9 cellular contexts compared by ENCODE assay signal in the genomic region with DNA sequence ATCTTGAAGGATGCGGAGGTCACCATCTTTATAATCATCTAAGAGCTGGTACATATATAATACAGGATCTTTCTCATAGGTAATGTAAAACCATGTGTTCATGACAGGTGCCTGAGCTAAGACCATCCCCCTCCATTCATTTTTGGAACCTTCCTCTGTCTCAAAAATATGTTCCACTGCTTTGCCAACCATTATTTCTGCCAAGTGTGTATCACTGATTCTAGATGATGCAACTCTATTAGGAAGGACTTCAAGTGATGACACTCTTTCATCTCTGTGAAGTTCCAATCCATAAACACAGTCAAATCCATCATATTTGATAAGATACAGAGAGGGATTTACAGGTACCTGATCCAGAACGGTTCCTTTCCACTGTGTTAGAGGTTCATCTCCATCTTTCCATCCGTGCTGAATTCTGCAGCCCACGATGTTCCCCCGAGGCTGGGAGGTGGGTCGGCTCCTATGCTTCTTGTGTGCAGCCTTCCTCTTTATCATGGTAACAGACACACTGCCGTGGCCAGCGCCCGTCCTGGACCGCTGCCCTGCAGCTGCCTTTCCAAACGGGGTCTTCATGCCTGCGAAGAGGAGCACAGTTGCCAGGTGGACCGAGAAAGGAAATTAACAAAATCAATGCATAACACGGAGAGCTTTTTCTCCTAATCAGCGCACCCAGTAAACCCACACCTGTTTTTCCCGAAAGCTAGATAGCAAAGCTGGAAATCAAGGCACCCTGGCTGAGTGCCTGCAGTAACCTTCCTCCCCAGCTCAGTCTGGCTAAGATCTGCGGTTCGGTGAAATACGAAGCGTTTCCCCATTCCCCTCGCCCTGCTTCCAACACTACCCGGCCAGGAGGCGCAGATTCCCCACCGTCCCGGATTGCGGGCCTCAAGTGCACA. TPM values are rescaled to one million over a fixed set of nuclear protein-coding genes. Genes with fewer than 3 reads are reported as not detected.
DNase-seq lines count a peak whose midpoint lies in the region; ATAC-seq and TF ChIP-seq lines count a peak whose summit lies in the region.
"Had no signal": no experiment of that assay in that cellular context is flagged by ENCODE, and none has a peak within 500 bp of the region (broad histone marks: within the 10 kb centered on the region; RNA-seq: fewer than 3 reads in every experiment).

No MANE protein-coding gene starts in this region.

- peak overlapping the region; percentile 71 for H3K4me2 ChIP-seq in SK-N-SH
- H3K4me2 ChIP-seq: BLaER1 had no signal

- H3K4me1 ChIP-seq in SK-N-SH (ENCODE audit: control insufficient read depth in 1 of 2, insufficient read depth in 2 of 2, low read depth in 1 of 2, low read length in 1 of 2): peaks cover 0 to 2% of the 10 kb centered on the region in 2 experiments; a peak in 1 of 4 replicates
- H3K4me1 ChIP-seq in ovary (ENCODE audit: insufficient read depth): peaks cover 1% of the 10 kb centered on the region
- H3K4me1 ChIP-seq: BLaER1 had no signal

- POLR2A ChIA-PET in SK-N-SH (lab: Yijun Ruan, JAX): interaction anchor here (1.2 to 1.6 kb wide), 2 partner anchors 12 to 16 kb away, joined by 3 to 5 read pairs; no protein-coding TSS in a partner anchor

- TF ChIP-seq CTCF in SK-N-SH (IDR thresholded peaks at IDR 0.05): no peak
- no peak for TF ChIP-seq CTCF in fibroblast of villous mesenchyme (IDR thresholded peaks at IDR 0.05; ENCODE audit: insufficient read depth, low read depth, low read length)
- TF ChIP-seq CTCF in ovary (IDR thresholded peaks at IDR 0.05): no peak

- H3K27me3 ChIP-seq in SK-N-SH (ENCODE audit: insufficient read depth) (no peaks in the 10 kb centered on the region), ovary (no peaks in the 10 kb centered on the region)

- H3K9ac ChIP-seq in SK-N-SH: peak overlapping the region; percentile 45; the same call in 1 of the 2 replicates
- H3K9ac ChIP-seq: BLaER1 had no signal

- TF ChIP-seq RAD21 in SK-N-SH (IDR thresholded peaks at IDR 0.05; ENCODE audit: low read length): no peak

- peaks cover 4 to 9% of the 10 kb centered on the region in 2 experiments for H3K36me3 ChIP-seq in SK-N-SH (replicated peaks in 1 of 2; ENCODE audit: control insufficient read depth in 1 of 2, insufficient read depth in 2 of 2, low read length in 1 of 2)
- no peaks in the 10 kb centered on the region for H3K36me3 ChIP-seq in ovary
- H3K36me3 ChIP-seq: BLaER1 had no signal

- no peak for ATAC-seq in HG03457 (IDR thresholded peaks at IDR 0.05; ENCODE audit: unreplicated experiment)

- H3K9me3 ChIP-seq in SK-N-SH (no peaks in the 10 kb centered on the region), ovary (no peaks in the 10 kb centered on the region)

- H2AFZ ChIP-seq in SK-N-SH (ENCODE audit: low read depth): peak overlapping the region; percentile 79

- no peaks in the 10 kb centered on the region for H3K9me2 ChIP-seq in SK-N-SH

- H3K4me3 ChIP-seq in SK-N-SH (ENCODE audit: low read depth in 2 of 2, low read length in 1 of 2) (peak overlapping the region; percentile 63 to 64), fibroblast of villous mesenchyme (ENCODE audit: low read depth, low read length) (peak overlapping the region; percentile 77), ovary (peak overlapping the region; percentile 58)
- H3K4me3 ChIP-seq: BLaER1 had no signal

- TF ChIP-seq EP300 in SK-N-SH (IDR thresholded peaks at IDR 0.05; ENCODE audit: borderline replicate concordance in 1 of 2, low read depth in 1 of 2, low read length in 1 of 2) (no peak), ovary (IDR thresholded peaks at IDR 0.05) (no peak)

- no peaks in the 10 kb centered on the region for H3K79me2 ChIP-seq in SK-N-SH (ENCODE audit: insufficient read depth)

- H4K20me1 ChIP-seq in SK-N-SH (ENCODE audit: insufficient read depth): no peaks in the 10 kb centered on the region
- H4K20me1 ChIP-seq: BLaER1 had no signal

- DNase-seq in NCI-H146 (lab: John Stamatoyannopoulos, UW) (peak; percentile 10), NCI-H146 treated with DMSO at 0.1 percent for 48 hours (lab: John Stamatoyannopoulos, UW; ENCODE audit: unreplicated experiment) (no peak), SK-N-SH (peak; percentile 18), fibroblast of villous mesenchyme (ENCODE audit: low read depth) (peak; percentile 1), ovary (peak in 4 of 5 donors; percentile 13 to 36 (median 22)), NOMO-1 treated with DMSO at 0.1 percent for 48 hours (lab: John Stamatoyannopoulos, UW; ENCODE audit: unreplicated experiment) (no peak), DMS53 (lab: John Stamatoyannopoulos, UW) (no peak)

- H3K27ac ChIP-seq in SK-N-SH (ENCODE audit: low read depth in 2 of 2, low read length in 1 of 2) (peak overlapping the region in 1 of 2 experiments; percentile 69; a peak in 2 of 4 replicates), ovary (peak overlapping the region in 1 of 2 donors; percentile 49)
- H3K27ac ChIP-seq: BLaER1 had no signal

- TF ChIP-seq POLR2A in ovary (IDR thresholded peaks at IDR 0.05): no peak

- CTCF ChIA-PET in SK-N-SH (lab: Yijun Ruan, JAX): interaction anchor here (1.4 kb wide), 1 partner anchor 17 kb away, joined by 3 read pairs; no protein-coding TSS in a partner anchor

- H3F3A ChIP-seq in SK-N-SH (replicated peaks; ENCODE audit: insufficient read depth): no peaks in the 10 kb centered on the region

- WGBS in SK-N-SH (ENCODE audit: low lambda C conversion rate): 10% methylated on average over 25 of the region's 26 CpGs
- 38 to 49% (median 43%) methylated on average over 26 of the region's 26 CpGs for WGBS in ovary, 3 donors

- intact Hi-C loops in ovary (cut with DNase I): no loop called here

TF ChIP-seq in SK-N-SH, 30 proteins besides CTCF, POLR2A, EP300 and RAD21 (continues in another document):
- no peak for TF ChIP-seq FOXM1 (IDR thresholded peaks at IDR 0.05; ENCODE audit: low read depth)
- TF ChIP-seq, protein P1, sequence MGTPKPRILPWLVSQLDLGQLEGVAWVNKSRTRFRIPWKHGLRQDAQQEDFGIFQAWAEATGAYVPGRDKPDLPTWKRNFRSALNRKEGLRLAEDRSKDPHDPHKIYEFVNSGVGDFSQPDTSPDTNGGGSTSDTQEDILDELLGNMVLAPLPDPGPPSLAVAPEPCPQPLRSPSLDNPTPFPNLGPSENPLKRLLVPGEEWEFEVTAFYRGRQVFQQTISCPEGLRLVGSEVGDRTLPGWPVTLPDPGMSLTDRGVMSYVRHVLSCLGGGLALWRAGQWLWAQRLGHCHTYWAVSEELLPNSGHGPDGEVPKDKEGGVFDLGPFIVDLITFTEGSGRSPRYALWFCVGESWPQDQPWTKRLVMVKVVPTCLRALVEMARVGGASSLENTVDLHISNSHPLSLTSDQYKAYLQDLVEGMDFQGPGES (IDR thresholded peaks at IDR 0.05; ENCODE audit: low read depth, low read length): no peak
- TF ChIP-seq, protein P2, sequence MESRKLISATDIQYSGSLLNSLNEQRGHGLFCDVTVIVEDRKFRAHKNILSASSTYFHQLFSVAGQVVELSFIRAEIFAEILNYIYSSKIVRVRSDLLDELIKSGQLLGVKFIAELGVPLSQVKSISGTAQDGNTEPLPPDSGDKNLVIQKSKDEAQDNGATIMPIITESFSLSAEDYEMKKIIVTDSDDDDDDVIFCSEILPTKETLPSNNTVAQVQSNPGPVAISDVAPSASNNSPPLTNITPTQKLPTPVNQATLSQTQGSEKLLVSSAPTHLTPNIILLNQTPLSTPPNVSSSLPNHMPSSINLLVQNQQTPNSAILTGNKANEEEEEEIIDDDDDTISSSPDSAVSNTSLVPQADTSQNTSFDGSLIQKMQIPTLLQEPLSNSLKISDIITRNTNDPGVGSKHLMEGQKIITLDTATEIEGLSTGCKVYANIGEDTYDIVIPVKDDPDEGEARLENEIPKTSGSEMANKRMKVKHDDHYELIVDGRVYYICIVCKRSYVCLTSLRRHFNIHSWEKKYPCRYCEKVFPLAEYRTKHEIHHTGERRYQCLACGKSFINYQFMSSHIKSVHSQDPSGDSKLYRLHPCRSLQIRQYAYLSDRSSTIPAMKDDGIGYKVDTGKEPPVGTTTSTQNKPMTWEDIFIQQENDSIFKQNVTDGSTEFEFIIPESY (IDR thresholded peaks at IDR 0.05; ENCODE audit: borderline replicate concordance, low read depth): no peak
- TF ChIP-seq, protein P3, sequence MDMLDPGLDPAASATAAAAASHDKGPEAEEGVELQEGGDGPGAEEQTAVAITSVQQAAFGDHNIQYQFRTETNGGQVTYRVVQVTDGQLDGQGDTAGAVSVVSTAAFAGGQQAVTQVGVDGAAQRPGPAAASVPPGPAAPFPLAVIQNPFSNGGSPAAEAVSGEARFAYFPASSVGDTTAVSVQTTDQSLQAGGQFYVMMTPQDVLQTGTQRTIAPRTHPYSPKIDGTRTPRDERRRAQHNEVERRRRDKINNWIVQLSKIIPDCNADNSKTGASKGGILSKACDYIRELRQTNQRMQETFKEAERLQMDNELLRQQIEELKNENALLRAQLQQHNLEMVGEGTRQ (IDR thresholded peaks at IDR 0.05; ENCODE audit: borderline replicate concordance, low read depth, low read length): no peak
- TF ChIP-seq, protein P4, sequence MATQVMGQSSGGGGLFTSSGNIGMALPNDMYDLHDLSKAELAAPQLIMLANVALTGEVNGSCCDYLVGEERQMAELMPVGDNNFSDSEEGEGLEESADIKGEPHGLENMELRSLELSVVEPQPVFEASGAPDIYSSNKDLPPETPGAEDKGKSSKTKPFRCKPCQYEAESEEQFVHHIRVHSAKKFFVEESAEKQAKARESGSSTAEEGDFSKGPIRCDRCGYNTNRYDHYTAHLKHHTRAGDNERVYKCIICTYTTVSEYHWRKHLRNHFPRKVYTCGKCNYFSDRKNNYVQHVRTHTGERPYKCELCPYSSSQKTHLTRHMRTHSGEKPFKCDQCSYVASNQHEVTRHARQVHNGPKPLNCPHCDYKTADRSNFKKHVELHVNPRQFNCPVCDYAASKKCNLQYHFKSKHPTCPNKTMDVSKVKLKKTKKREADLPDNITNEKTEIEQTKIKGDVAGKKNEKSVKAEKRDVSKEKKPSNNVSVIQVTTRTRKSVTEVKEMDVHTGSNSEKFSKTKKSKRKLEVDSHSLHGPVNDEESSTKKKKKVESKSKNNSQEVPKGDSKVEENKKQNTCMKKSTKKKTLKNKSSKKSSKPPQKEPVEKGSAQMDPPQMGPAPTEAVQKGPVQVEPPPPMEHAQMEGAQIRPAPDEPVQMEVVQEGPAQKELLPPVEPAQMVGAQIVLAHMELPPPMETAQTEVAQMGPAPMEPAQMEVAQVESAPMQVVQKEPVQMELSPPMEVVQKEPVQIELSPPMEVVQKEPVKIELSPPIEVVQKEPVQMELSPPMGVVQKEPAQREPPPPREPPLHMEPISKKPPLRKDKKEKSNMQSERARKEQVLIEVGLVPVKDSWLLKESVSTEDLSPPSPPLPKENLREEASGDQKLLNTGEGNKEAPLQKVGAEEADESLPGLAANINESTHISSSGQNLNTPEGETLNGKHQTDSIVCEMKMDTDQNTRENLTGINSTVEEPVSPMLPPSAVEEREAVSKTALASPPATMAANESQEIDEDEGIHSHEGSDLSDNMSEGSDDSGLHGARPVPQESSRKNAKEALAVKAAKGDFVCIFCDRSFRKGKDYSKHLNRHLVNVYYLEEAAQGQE (IDR thresholded peaks at IDR 0.05; ENCODE audit: low read depth, low read length): no peak

RNA-seq across cellular contexts. Expression of a gene that starts 0.7 kb away (rescaled TPM):
- polyA plus RNA-seq in SK-N-SH (2012; rRNA removed) (10.0 and 12.6 TPM in 2 replicates), ovary (10 to 100 TPM in 1 of 2 donors, 1 to 10 TPM in 1; 8.4 to 11.9 TPM)
- 6.4 and 7.3 TPM in 2 replicates for polyA plus RNA-seq in SK-N-SH (2012; cell fraction: cytosol; rRNA removed)
- polyA plus RNA-seq in SK-N-SH (2012; cell fraction: nucleus; rRNA removed): 40.2 and 51.3 TPM in 2 replicates
- total RNA-seq in fibroblast of villous mesenchyme (5.5 and 7.8 TPM in 2 replicates), ovary (10 to 100 TPM in 5 of 7 donors, 1 to 10 TPM in 2; 9.1 to 18.7 (median 14.9) TPM)

Comparison
In these comparisons a context has a peak if more than half of its experiments do, and no peak if none do; other contexts are left out.
1. DNase-seq: peak in NCI-H146 (single experiment), SK-N-SH (single experiment), fibroblast of villous mesenchyme (single experiment) and ovary (4 of 5); none in NCI-H146 treated with DMSO at 0.1 percent for 48 hours (single experiment), NOMO-1 treated with DMSO at 0.1 percent for 48 hours (single experiment) and DMS53 (single experiment).
2. Peak in every context shown above with its lines, with median percentiles within 50 percentile points of each other: H3K4me3 ChIP-seq.